In genomic region chr20:50575869-50576720, GRCh38 we compare ENCODE assay signal across 8 cellular contexts.
DNase-seq lines count a peak whose midpoint lies in the region; ATAC-seq, FAIRE-seq and TF ChIP-seq lines count a peak whose summit lies in the region.

No MANE protein-coding gene starts in this region.

- 49% methylated on average over 12 of the region's 12 CpGs for WGBS in A549 (ENCODE audit: missing lambda C conversion rate)

- peak; percentile 70 to 80 for DNase-seq in A549 (ENCODE audit: low read depth in 1 of 2, low spot score in 1 of 2)
- peak; percentile 59 for DNase-seq in NCI-H345 treated with DMSO at 0.1 percent for 48 hours (lab: John Stamatoyannopoulos, UW; ENCODE audit: unreplicated experiment)
- peak; percentile 77 for DNase-seq in activated CD8-positive, alpha-beta memory T cell treated with anti-CD3 and anti-CD28 coated beads for 24 hours
- DNase-seq in effector memory CD4-positive, alpha-beta T cell, result peak; percentile 21 to 38 (median 35)
- peak; percentile 37 for DNase-seq in midbrain (lab: John Stamatoyannopoulos, UW)
- DNase-seq in stimulated activated CD8-positive, alpha-beta memory T cell treated with anti-CD3 and anti-CD28 coated beads, Interleukin-7, amount 100 ng/mL, for 24 hours (ENCODE audit: low read depth), result peak; percentile 37

- no peak overlapping the region for H3K4me3 ChIP-seq in A549
- H3K4me3 ChIP-seq in effector memory CD4-positive, alpha-beta T cell (ENCODE audit: insufficient read depth, low read depth, low read length, poor library complexity, severe bottlenecking), result no peak overlapping the region

- H3K4me1 ChIP-seq in A549, result 0 out of 3 replicates have a peak, but pooled peaks cover 3% of the 10 kb centered on the region
- H3K4me1 ChIP-seq in effector memory CD4-positive, alpha-beta T cell (ENCODE audit: control insufficient read depth, insufficient read depth, low read length, poor library complexity, severe bottlenecking), result no peaks in the 10 kb centered on the region

- ATAC-seq in A549, result peak; percentile 92 to 95
- peak; percentile 72 for ATAC-seq in GM18867 (IDR thresholded peaks at IDR 0.05; ENCODE audit: unreplicated experiment)
- ATAC-seq in HG02885 (IDR thresholded peaks at IDR 0.05; ENCODE audit: poor library complexity, unreplicated experiment), result no peak

- no peak overlapping the region for H3K4me2 ChIP-seq in A549

- CTCF ChIA-PET in A549 (lab: Yijun Ruan, JAX), result interaction anchor here (0.6 to 14.7 kb wide), 50 partner anchors 11 to 460 kb away, joined by 3 to 268 read pairs (median 4); partner anchors contain the start of genes CEBPB and PTPN1

- H3K27me3 ChIP-seq in effector memory CD4-positive, alpha-beta T cell (replicated peaks; ENCODE audit: control insufficient read depth, insufficient read depth, low read length, poor library complexity, severe bottlenecking), result no peaks in the 10 kb centered on the region

- H3K9me3 ChIP-seq in A549, result no peaks in the 10 kb centered on the region
- H3K9me3 ChIP-seq in effector memory CD4-positive, alpha-beta T cell (ENCODE audit: control insufficient read depth, low read length), result no peaks in the 10 kb centered on the region

- H3K36me3 ChIP-seq in effector memory CD4-positive, alpha-beta T cell (ENCODE audit: control insufficient read depth, insufficient read depth, low read length), result peaks cover 77% of the 10 kb centered on the region

- H3K27ac ChIP-seq in A549, result peak overlapping the region in 1 of 2 experiments; percentile 48; a peak in 1 of 6 replicates
- no peak overlapping the region for H3K27ac ChIP-seq in effector memory CD4-positive, alpha-beta T cell (ENCODE audit: insufficient read depth, low read length, poor library complexity, severe bottlenecking)

- TF ChIP-seq CTCF in A549 (IDR thresholded peaks at IDR 0.05), result peak; percentile 85

- POLR2A ChIA-PET in A549 (lab: Yijun Ruan, JAX), result no interaction called here

- peak; percentile 87 to 91 for TF ChIP-seq RAD21 in A549 (conservative IDR thresholded peaks at IDR 0.05 in 1 of 2, IDR thresholded peaks at IDR 0.05 in 1 of 2)

- no peak for FAIRE-seq in A549 (lab: Jason Lieb, UNC)

- TF ChIP-seq POLR2A in A549 (IDR thresholded peaks at IDR 0.05; ENCODE audit: low read length), result no peak

- no peak for TF ChIP-seq EP300 in A549 (IDR thresholded peaks at IDR 0.05)

TF ChIP-seq in A549, 52 proteins besides CTCF, POLR2A, EP300 and RAD21:
- TF ChIP-seq MYC (IDR thresholded peaks at IDR 0.05; ENCODE audit: borderline replicate concordance, low read length) (no peak), SMC3 (IDR thresholded peaks at IDR 0.05) (peak; percentile 95)
